Comparison of ENCODE assay signal across 28 cellular contexts in the genomic region with DNA sequence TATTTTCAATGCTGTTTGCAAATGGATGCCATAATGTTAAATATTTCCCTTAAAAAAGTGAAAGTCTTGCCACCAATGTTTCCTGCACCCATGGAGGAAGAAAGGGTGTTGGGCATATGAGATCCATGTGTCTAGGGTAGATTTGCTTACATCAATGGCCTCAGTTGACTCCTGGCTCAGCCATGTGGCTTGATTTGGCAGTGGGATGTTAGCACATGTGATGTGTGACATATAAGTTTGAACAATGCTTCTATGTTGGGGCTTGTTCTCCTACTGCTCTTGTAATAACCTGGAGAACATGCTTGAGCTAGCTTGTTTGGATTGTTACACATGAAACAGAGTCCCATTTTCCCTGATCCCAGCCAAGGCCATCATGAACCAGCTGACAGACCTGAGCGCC.
"Had no signal": no experiment of that assay in that cellular context is flagged by ENCODE, and none has a peak within 500 bp of the region (broad histone marks: within the 10 kb centered on the region; RNA-seq: fewer than 3 reads in every experiment).

No MANE protein-coding gene starts in this region.

- H3K27ac ChIP-seq: colonic mucosa, coronary artery, dorsolateral prefrontal cortex, epithelial cell of prostate, esophagus muscularis mucosa, esophagus squamous epithelium, foreskin keratinocyte, gastrocnemius medialis, gastroesophageal sphincter, heart left ventricle, heart right ventricle had no signal

- ATAC-seq: effector memory CD8-positive, alpha-beta T cell; esophagus mucosa; foreskin keratinocyte; gastrocnemius medialis; gastroesophageal sphincter; heart left ventricle; heart right ventricle had no signal

- H3K27me3 ChIP-seq: colonic mucosa, dorsolateral prefrontal cortex, esophagus muscularis mucosa, esophagus squamous epithelium, foreskin keratinocyte, gastrocnemius medialis, gastroesophageal sphincter, heart left ventricle, heart right ventricle had no signal

- H3K36me3 ChIP-seq: colonic mucosa, esophagus muscularis mucosa, esophagus squamous epithelium, gastrocnemius medialis, gastroesophageal sphincter, heart left ventricle, heart right ventricle had no signal

- DNase-seq: colonic mucosa; cortex of kidney; dermis blood vessel endothelial cell; dorsolateral prefrontal cortex; effector CD4-positive, alpha-beta T cell; effector CD8-positive, alpha-beta T cell; effector memory CD4-positive, alpha-beta T cell; effector memory CD8-positive, alpha-beta T cell; endodermal cell; erythroblast; esophagus squamous epithelium; foreskin fibroblast; foreskin melanocyte; gastrocnemius medialis; glutamatergic neuron; head of caudate nucleus; heart left ventricle; heart right ventricle had no signal

- H3K4me3 ChIP-seq: colonic mucosa, coronary artery, dorsolateral prefrontal cortex, esophagus muscularis mucosa, esophagus squamous epithelium, gastrocnemius medialis, gastroesophageal sphincter, heart left ventricle, heart right ventricle had no signal

- FAIRE-seq: colon, endometrium, endothelial cell of umbilical vein, frontal cortex had no signal

- H3K9me3 ChIP-seq: colonic mucosa, esophagus muscularis mucosa, esophagus squamous epithelium, gastrocnemius medialis, gastroesophageal sphincter, heart left ventricle, heart right ventricle had no signal

- H3K4me1 ChIP-seq: colonic mucosa, esophagus muscularis mucosa, esophagus squamous epithelium, foreskin keratinocyte, gastrocnemius medialis, gastroesophageal sphincter, heart left ventricle, heart right ventricle had no signal
